21 cellular contexts compared by ENCODE assay signal in the genomic region with DNA sequence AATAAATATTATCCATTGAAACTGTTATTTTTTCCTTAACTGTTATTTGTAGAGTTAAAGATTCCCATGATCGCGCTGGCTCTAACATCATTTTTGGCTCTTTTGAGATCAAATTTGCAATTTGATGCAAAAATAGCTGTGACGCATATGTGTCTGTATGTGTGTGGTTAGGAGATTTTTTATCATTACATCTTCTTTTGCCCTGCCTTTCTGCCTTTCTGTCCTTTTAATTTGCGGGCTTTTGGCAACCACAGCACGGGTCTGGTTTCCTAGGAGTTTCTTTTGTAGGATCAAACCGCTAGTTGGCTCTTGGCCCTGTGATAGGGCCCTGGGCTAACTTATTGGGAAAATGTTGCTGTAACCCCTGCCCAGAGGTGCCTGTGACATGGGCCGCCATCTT. TPM values are rescaled to one million over a fixed set of nuclear protein-coding genes. Genes with fewer than 3 reads are reported as not detected.
DNase-seq lines count a peak whose midpoint lies in the region; ATAC-seq and TF ChIP-seq lines count a peak whose summit lies in the region.
"Had no signal": no experiment of that assay in that cellular context is flagged by ENCODE, and none has a peak within 500 bp of the region (broad histone marks: within the 10 kb centered on the region; RNA-seq: fewer than 3 reads in every experiment).

No MANE protein-coding gene starts in this region.

- peak; percentile 55 for DNase-seq in GM03348 (ENCODE audit: low spot score)
- DNase-seq in astrocyte of the cerebellum (ENCODE audit: low read depth) = peak; percentile 91
- peak; percentile 35 for DNase-seq in fibroblast of pulmonary artery (ENCODE audit: low read depth)
- no peak for DNase-seq in immature natural killer cell
- no peak for DNase-seq in heart left ventricle
- DNase-seq in activated T-cell treated with anti-CD3 and anti-CD28 coated beads for 4 hours = no peak
- DNase-seq in pons (ENCODE audit: low spot score) = no peak
- DNase-seq: activated CD4-positive, alpha-beta T cell treated with anti-CD3 and anti-CD28 coated beads for 4 hours; activated naive CD4-positive, alpha-beta T cell treated with anti-CD3 and anti-CD28 coated beads, Interleukin-2, amount 50 U/mL, for 16 hours; DMS 273 treated with DMSO at 0.1 percent for 48 hours; glutamatergic neuron; H9; NCI-H2081 treated with DMSO at 0.1 percent for 48 hours; NCI-H526; right lobe of liver; stimulated activated CD4-positive, alpha-beta T cell treated with anti-CD3 and anti-CD28 coated beads, Interleukin-4, amount 100 ng/mL, for 1 hour; T1000 had no signal

- H3K9ac ChIP-seq in skeletal muscle satellite cell (ENCODE audit: low read depth, low read length) = peak overlapping the region; percentile 52
- H3K9ac ChIP-seq: neural progenitor cell had no signal

- no peak for ATAC-seq in heart left ventricle

- no peaks in the 10 kb centered on the region for H3K9me3 Mint-ChIP-seq in immature natural killer cell
- H3K9me3 Mint-ChIP-seq: central memory CD8-positive, alpha-beta T cell; H9; neural progenitor cell had no signal

- peaks cover 0 to 8% (median 7%) of the 10 kb centered on the region in 3 donors for H3K27me3 Mint-ChIP-seq in immature natural killer cell (ENCODE audit: low read depth in 3 of 3)

- no peaks in the 10 kb centered on the region for H3K27me3 ChIP-seq in skeletal muscle satellite cell (ENCODE audit: control insufficient read depth, insufficient read depth, low read length)
- no peaks in the 10 kb centered on the region for H3K27me3 ChIP-seq in heart left ventricle
- H3K27me3 ChIP-seq: neural progenitor cell, right lobe of liver had no signal

- H3K27ac ChIP-seq in heart left ventricle = peak overlapping the region in 1 of 12 donors; percentile 5
- H3K27ac ChIP-seq: neural progenitor cell, right lobe of liver had no signal

- intact Hi-C loops in heart left ventricle (cut with DNase I) = no loop called here

- H3K36me3 Mint-ChIP-seq in immature natural killer cell = no peaks in the 10 kb centered on the region
- H3K36me3 Mint-ChIP-seq: neural progenitor cell had no signal

- H3K4me1 ChIP-seq in skeletal muscle satellite cell (ENCODE audit: control insufficient read depth, insufficient read depth, low read length) (peaks cover 27% of the 10 kb centered on the region), heart left ventricle (peaks cover 0 to 32% (median 8%) of the 10 kb centered on the region in 12 donors)
- H3K4me1 ChIP-seq: neural progenitor cell, right lobe of liver had no signal

- H3K9me3 ChIP-seq in skeletal muscle satellite cell (replicated peaks; ENCODE audit: low read length) = no peaks in the 10 kb centered on the region
- H3K9me3 ChIP-seq in heart left ventricle = no peaks in the 10 kb centered on the region
- H3K9me3 ChIP-seq: right lobe of liver had no signal

- H3K27ac Mint-ChIP-seq in immature natural killer cell = no peak overlapping the region
- H3K27ac Mint-ChIP-seq: H9, neural progenitor cell had no signal

- H3K4me3 ChIP-seq in astrocyte of the cerebellum (ENCODE audit: low read depth, low read length) (no peak overlapping the region), fibroblast of pulmonary artery (replicated peaks; ENCODE audit: low read depth, low read length) (no peak overlapping the region), skeletal muscle satellite cell (ENCODE audit: low read length) (peak overlapping the region; percentile 46), heart left ventricle (peak overlapping the region in 2 of 12 donors; percentile 8 to 31)
- H3K4me3 ChIP-seq: neural progenitor cell, right lobe of liver had no signal

- no peak overlapping the region for H3K4me3 Mint-ChIP-seq in immature natural killer cell
- H3K4me3 Mint-ChIP-seq: central memory CD8-positive, alpha-beta T cell; H9; neural progenitor cell had no signal

- 45 to 55% (median 49%) methylated on average over 7 of the region's 7 CpGs for WGBS in heart left ventricle, 4 donors

- in situ Hi-C loops in astrocyte of the cerebellum (cut with HindIII; ENCODE audit: low sequenced_read_pairs) = no loop called here

- H3K4me2 ChIP-seq in skeletal muscle satellite cell (ENCODE audit: low read length) = peak overlapping the region; percentile 68
- H3K4me2 ChIP-seq: neural progenitor cell had no signal

- TF ChIP-seq CTCF in astrocyte of the cerebellum (IDR thresholded peaks at IDR 0.05; ENCODE audit: low read depth, low read length, missing control alignments) (no peak), fibroblast of pulmonary artery (IDR thresholded peaks at IDR 0.05; ENCODE audit: low read length, missing control alignments) (no peak), heart left ventricle (IDR thresholded peaks at IDR 0.05) (no peak)

- H3K36me3 ChIP-seq in skeletal muscle satellite cell (ENCODE audit: insufficient read depth, low read length) = no peaks in the 10 kb centered on the region
- no peaks in the 10 kb centered on the region for H3K36me3 ChIP-seq in heart left ventricle
- H3K36me3 ChIP-seq: neural progenitor cell, right lobe of liver had no signal

- peaks cover 28 to 45% of the 10 kb centered on the region in 2 donors for H3K4me1 Mint-ChIP-seq in immature natural killer cell

- TF ChIP-seq POLR2A in heart left ventricle (IDR thresholded peaks at IDR 0.05) = no peak

RNA-seq across cellular contexts. Expression of a gene that starts 37.3 kb away (rescaled TPM):
- total RNA-seq in skeletal muscle satellite cell (2012; rRNA removed) = 0.44 TPM in 1 of 2 replicates, not detected in the other
- 100 to 1,000 TPM; 449 to 804 (median 530) TPM for polyA plus RNA-seq in immature natural killer cell
- 10 to 100 TPM in 4 of 9 donors, 1 to 10 TPM in 5; 2.4 to 24.3 (median 8.8) TPM for total RNA-seq in heart left ventricle
- 10 to 100 TPM in 1 of 2 donors, under 1 TPM in 1; 0.88 to 15.1 TPM for polyA plus RNA-seq in heart left ventricle
- total RNA-seq: H9, SK-MEL-5 had no signal

Comparison
In these comparisons a context has a peak if more than half of its experiments do, and no peak if none do; other contexts are left out.
1. DNase-seq: peak in GM03348 (single experiment), astrocyte of the cerebellum (single experiment) and fibroblast of pulmonary artery (single experiment); none in immature natural killer cell (0 of 3), heart left ventricle (0 of 5), activated T-cell treated with anti-CD3 and anti-CD28 coated beads for 4 hours (single experiment) and pons (single experiment).
2. RNA of a gene that starts 37.3 kb away (polyA plus RNA-seq): 449 to 804 TPM in immature natural killer cell; 0.88 to 15.1 TPM in heart left ventricle; every median in the first group is over 10 times any median in the second.